8 cellular contexts compared by ENCODE assay signal in genomic region chr5:54517512-54518145, GRCh38. TPM values are rescaled to one million over a fixed set of nuclear protein-coding genes. Genes with fewer than 3 reads are reported as not detected.
DNase-seq lines count a peak whose midpoint lies in the region; ATAC-seq and TF ChIP-seq lines count a peak whose summit lies in the region.

SNX18 (plus strand) TSS chr5:54517759; CDS start chr5:54517953, 194 bp downstream.

- H3K27me3 ChIP-seq in DND-41 (ENCODE audit: insufficient read depth, low read length, poor library complexity): no peaks in the 10 kb centered on the region
- H3K27me3 ChIP-seq in KMS-11 (ENCODE audit: insufficient read depth, low read depth): no peaks in the 10 kb centered on the region
- H3K27me3 ChIP-seq in fibroblast of lung (ENCODE audit: control insufficient read depth, insufficient read depth, low read length): no peaks in the 10 kb centered on the region

- H3K27me3 Mint-ChIP-seq in activated T-helper 1 cell treated with anti-CD3 and anti-CD28 coated beads, Interleukin-12 subunit alpha, Interleukin-12 subunit beta, Interleukin-2, Interleukin-4 antibody, amounts not matched to agents 30 ng/mL and 10 ng/mL and 1 ng/mL, durations not matched to agents 14 hours and 24 hours and 36 hours (ENCODE audit: insufficient read depth): peaks cover 18% of the 10 kb centered on the region
- peaks cover 0 to 6% of the 10 kb centered on the region in 2 donors for H3K27me3 Mint-ChIP-seq in natural killer cell (ENCODE audit: low read depth in 2 of 2)

- H4K20me1 ChIP-seq in DND-41 (ENCODE audit: insufficient read depth, low read length): peaks cover 15% of the 10 kb centered on the region; the same call in 1 of the 2 replicates
- no peaks in the 10 kb centered on the region for H4K20me1 ChIP-seq in KMS-11 (ENCODE audit: insufficient read depth)
- H4K20me1 ChIP-seq in fibroblast of lung (ENCODE audit: control insufficient read depth, extremely low read depth, insufficient read depth, low read length): no peaks in the 10 kb centered on the region

- peak; percentile 86 for TF ChIP-seq CTCF in DND-41 (IDR thresholded peaks at IDR 0.05; ENCODE audit: borderline replicate concordance, extremely low read depth, low read length, poor library complexity, severe bottlenecking)
- peak; percentile 85 for TF ChIP-seq CTCF in KMS-11 (conservative IDR thresholded peaks at IDR 0.05; ENCODE audit: low read depth, low read length)
- TF ChIP-seq CTCF in fibroblast of lung (conservative IDR thresholded peaks at IDR 0.05 in 1 of 2, IDR thresholded peaks at IDR 0.05 in 1 of 2; ENCODE audit: low read depth in 1 of 2, low read length in 2 of 2): peak; percentile 68 to 94
- TF ChIP-seq CTCF in natural killer cell (IDR thresholded peaks at IDR 0.05): peak; percentile 94

- peaks cover 43% of the 10 kb centered on the region for H3K4me1 Mint-ChIP-seq in activated T-helper 1 cell treated with anti-CD3 and anti-CD28 coated beads, Interleukin-12 subunit alpha, Interleukin-12 subunit beta, Interleukin-2, Interleukin-4 antibody, amounts not matched to agents 30 ng/mL and 10 ng/mL and 1 ng/mL, durations not matched to agents 14 hours and 24 hours and 36 hours (ENCODE audit: low read depth)
- peaks cover 8 to 34% of the 10 kb centered on the region in 2 donors for H3K4me1 Mint-ChIP-seq in natural killer cell

- no peaks in the 10 kb centered on the region for H3K9me3 Mint-ChIP-seq in activated T-helper 1 cell treated with anti-CD3 and anti-CD28 coated beads, Interleukin-12 subunit alpha, Interleukin-12 subunit beta, Interleukin-2, Interleukin-4 antibody, amounts not matched to agents 30 ng/mL and 10 ng/mL and 1 ng/mL, durations not matched to agents 14 hours and 24 hours and 36 hours
- H3K9me3 Mint-ChIP-seq in natural killer cell: no peaks in the 10 kb centered on the region

- ATAC-seq in DND-41 (ENCODE audit: insufficient read depth, low read depth) (peak; percentile 89), GM21737 (IDR thresholded peaks at IDR 0.05; ENCODE audit: unreplicated experiment) (peak; percentile 96), natural killer cell (peak; percentile 85 to 97 (median 89))

- H3K27ac Mint-ChIP-seq in activated T-helper 1 cell treated with anti-CD3 and anti-CD28 coated beads, Interleukin-12 subunit alpha, Interleukin-12 subunit beta, Interleukin-2, Interleukin-4 antibody, amounts not matched to agents 30 ng/mL and 10 ng/mL and 1 ng/mL, durations not matched to agents 14 hours and 24 hours and 36 hours: peak within 1 kb of the TSS; percentile 76
- H3K27ac Mint-ChIP-seq in natural killer cell: peak within 1 kb of the TSS; percentile 37 to 90

- H3K4me3 ChIP-seq in DND-41 (ENCODE audit: low read depth in 1 of 2, low read length in 2 of 2): peak within 1 kb of the TSS; percentile 56 to 88; a peak in 3 of 4 replicates
- no peak within 1 kb of the TSS for H3K4me3 ChIP-seq in KMS-11 (IDR thresholded peaks at IDR 0.05; ENCODE audit: insufficient read depth, low read depth, low read length)
- peak within 1 kb of the TSS; percentile 79 to 93 (median 88) for H3K4me3 ChIP-seq in fibroblast of lung (replicated peaks in 1 of 4; ENCODE audit: control extremely low read depth in 1 of 4, insufficient read depth in 1 of 4, low read depth in 3 of 4, low read length in 4 of 4)

- H3K36me3 Mint-ChIP-seq in activated T-helper 1 cell treated with anti-CD3 and anti-CD28 coated beads, Interleukin-12 subunit alpha, Interleukin-12 subunit beta, Interleukin-2, Interleukin-4 antibody, amounts not matched to agents 30 ng/mL and 10 ng/mL and 1 ng/mL, durations not matched to agents 14 hours and 24 hours and 36 hours (ENCODE audit: low read depth): peaks cover 28% of the 10 kb centered on the region
- no peaks in the 10 kb centered on the region for H3K36me3 Mint-ChIP-seq in natural killer cell

- H3K79me2 ChIP-seq in DND-41 (ENCODE audit: insufficient read depth, low read length) (peaks cover 28% of the 10 kb centered on the region), KMS-11 (ENCODE audit: insufficient read depth, low read depth) (peaks cover 45% of the 10 kb centered on the region), fibroblast of lung (ENCODE audit: control insufficient read depth, insufficient read depth, low read length) (peaks cover 45% of the 10 kb centered on the region)

- intact Hi-C loops in activated T-helper 1 cell treated with anti-CD3 and anti-CD28 coated beads, Interleukin-12 subunit alpha, Interleukin-12 subunit beta, Interleukin-2, Interleukin-4 antibody, amounts not matched to agents 30 ng/mL and 10 ng/mL and 1 ng/mL, durations not matched to agents 14 hours and 24 hours and 36 hours (cut with micrococcal nuclease): loop anchor here (1.0 to 5.0 kb wide), 13 partner anchors 93 to 655 kb away; partner anchors contain the start of genes ARL15 and CDC20B
- intact Hi-C loops in natural killer cell (cut with micrococcal nuclease): loop anchor here (1.0 to 5.0 kb wide), 7 partner anchors 129 to 790 kb away; partner anchors contain the start of genes ARL15, DHX29 and MTREX

- H3K4me1 ChIP-seq in DND-41 (ENCODE audit: insufficient read depth, low read length) (peaks cover 48% of the 10 kb centered on the region), KMS-11 (ENCODE audit: low read depth, poor library complexity, severe bottlenecking) (peaks cover 57% of the 10 kb centered on the region), fibroblast of lung (ENCODE audit: control insufficient read depth, extremely low read depth, insufficient read depth, low read length) (peaks cover 13% of the 10 kb centered on the region)

- H2AFZ ChIP-seq in DND-41 (ENCODE audit: low read depth, low read length) (peak within 1 kb of the TSS; percentile 86), KMS-11 (ENCODE audit: low read depth) (peak within 1 kb of the TSS; percentile 90), fibroblast of lung (ENCODE audit: low read length) (peak within 1 kb of the TSS; percentile 79)

- no peaks in the 10 kb centered on the region for H3K9me3 ChIP-seq in DND-41 (ENCODE audit: insufficient read depth, low read length, severe bottlenecking)
- H3K9me3 ChIP-seq in fibroblast of lung (ENCODE audit: control insufficient read depth, insufficient read depth, low read depth, low read length): peaks cover 7% of the 10 kb centered on the region

- DNase-seq in DND-41 (peak; percentile 90), RPMI7951 (ENCODE audit: low read depth) (peak; percentile 88), fibroblast of lung (ENCODE audit: low read depth in 2 of 2) (peak; percentile 92 to 93), natural killer cell (peak; percentile 89)
- DNase-seq in activated T-helper 1 cell treated with anti-CD3 and anti-CD28 coated beads, Interleukin-12 subunit alpha, Interleukin-12 subunit beta, Interleukin-2, Interleukin-4 antibody, amounts not matched to agents 30 ng/mL and 10 ng/mL and 1 ng/mL, durations not matched to agents 14 hours and 24 hours and 36 hours (ENCODE audit: low spot score): peak; percentile 90
- DNase-seq in stimulated activated naive CD4-positive, alpha-beta T cell (lab: John Stamatoyannopoulos, UW): peak; percentile 83 to 92 (median 88)

- H3K4me3 Mint-ChIP-seq in activated T-helper 1 cell treated with anti-CD3 and anti-CD28 coated beads, Interleukin-12 subunit alpha, Interleukin-12 subunit beta, Interleukin-2, Interleukin-4 antibody, amounts not matched to agents 30 ng/mL and 10 ng/mL and 1 ng/mL, durations not matched to agents 14 hours and 24 hours and 36 hours: peak within 1 kb of the TSS; percentile 86
- peak within 1 kb of the TSS; percentile 97 for H3K4me3 Mint-ChIP-seq in natural killer cell

- peak within 1 kb of the TSS; percentile 75 for H3K27ac ChIP-seq in DND-41 (ENCODE audit: low read length)
- peak within 1 kb of the TSS; percentile 77 for H3K27ac ChIP-seq in KMS-11
- peak within 1 kb of the TSS; percentile 64 for H3K27ac ChIP-seq in fibroblast of lung (ENCODE audit: insufficient read depth, low read length)

- H3K4me2 ChIP-seq in DND-41 (ENCODE audit: insufficient read depth, low read length) (peak within 1 kb of the TSS; percentile 93), KMS-11 (peak within 1 kb of the TSS; percentile 82), fibroblast of lung (ENCODE audit: extremely low read depth, insufficient read depth, low read length) (peak within 1 kb of the TSS; percentile 90)

- peak within 1 kb of the TSS; percentile 88 for H3K9ac ChIP-seq in DND-41 (ENCODE audit: low read depth, low read length)
- H3K9ac ChIP-seq in KMS-11: peak within 1 kb of the TSS; percentile 86
- peak within 1 kb of the TSS; percentile 77 for H3K9ac ChIP-seq in fibroblast of lung (ENCODE audit: insufficient read depth, low read length)

- H3K36me3 ChIP-seq in DND-41 (ENCODE audit: insufficient read depth, low read length) (peaks cover 10% of the 10 kb centered on the region; the same call in 1 of the 2 replicates), KMS-11 (ENCODE audit: insufficient read depth) (no peaks in the 10 kb centered on the region), fibroblast of lung (ENCODE audit: control insufficient read depth, insufficient read depth, low read length) (peaks cover 10% of the 10 kb centered on the region)

RNA-seq across cellular contexts. Expression of gene SNX18, which starts in this region (rescaled TPM):
- total RNA-seq in RPMI7951 (2014; rRNA removed; shearing (Covaris generic)): 9.5 and 13.7 TPM in 2 replicates
- 25.4 and 27.9 TPM in 2 replicates for total RNA-seq in activated T-helper 1 cell treated with anti-CD3 and anti-CD28 coated beads, Interleukin-12 subunit alpha, Interleukin-12 subunit beta, Interleukin-2, Interleukin-4 antibody, amounts not matched to agents 30 ng/mL and 10 ng/mL and 1 ng/mL, durations not matched to agents 14 hours and 24 hours and 36 hours
- total RNA-seq in fibroblast of lung (91.7 and 109 TPM in 2 replicates), natural killer cell (10 to 100 TPM; 31.1 to 45.6 (median 40.8) TPM)
- polyA plus RNA-seq in fibroblast of lung: 49.0 and 80.1 TPM in 2 replicates
- 44.7 and 78.2 TPM in 2 replicates for polyA plus RNA-seq in fibroblast of lung (2012)
- polyA minus RNA-seq in fibroblast of lung (ENCODE audit: low replicate concordance): 34.0 and 60.5 TPM in 2 replicates
